8 cellular contexts compared by ENCODE assay signal in genomic region chr19:4327252-4327876, GRCh38. TPM values are rescaled to one million over a fixed set of nuclear protein-coding genes. Genes with fewer than 3 reads are reported as not detected.
DNase-seq lines count a peak whose midpoint lies in the region; ATAC-seq and TF ChIP-seq lines count a peak whose summit lies in the region.

No MANE protein-coding gene starts in this region.

- 9% methylated on average over 30 of the region's 30 CpGs for WGBS in thymus

- H3K4me1 ChIP-seq in ES-I3 (ENCODE audit: insufficient read depth, low read length) (no peaks in the 10 kb centered on the region; the same call in 1 of the 2 replicates), thymus (ENCODE audit: control insufficient read depth, insufficient read depth, low read length) (peaks cover 17% of the 10 kb centered on the region)

- H3K36me3 ChIP-seq in ES-I3 (ENCODE audit: insufficient read depth, low read length) (no peaks in the 10 kb centered on the region), thymus (ENCODE audit: control insufficient read depth, insufficient read depth) (no peaks in the 10 kb centered on the region)

- peaks cover 8% of the 10 kb centered on the region for H3K27me3 ChIP-seq in thymus (ENCODE audit: control insufficient read depth, insufficient read depth)

- no peak overlapping the region for H3K27ac ChIP-seq in thymus (ENCODE audit: low read depth)

- DNase-seq in NCI-H226 (peak; percentile 58), activated T-cell treated with anti-CD3 and anti-CD28 coated beads for 4 hours (peak; percentile 65), fibroblast of pulmonary artery (ENCODE audit: low read depth) (peak; percentile 70), omental fat pad (ENCODE audit: low spot score) (peak; percentile 62), NCI-H524 (lab: John Stamatoyannopoulos, UW) (no peak), GM19238 (ENCODE audit: insufficient read length, low spot score) (no peak)

- ATAC-seq in omental fat pad (ENCODE audit: low FRiP score): peak; percentile 73

- H3K9me3 ChIP-seq in ES-I3 (ENCODE audit: control insufficient read depth, insufficient read depth, low read length) (no peaks in the 10 kb centered on the region), thymus (ENCODE audit: control insufficient read depth) (no peaks in the 10 kb centered on the region)

- peak overlapping the region; percentile 45; the same call in 1 of the 2 replicates for H3K9ac ChIP-seq in ES-I3 (ENCODE audit: low read depth, low read length)

- TF ChIP-seq CTCF in fibroblast of pulmonary artery (IDR thresholded peaks at IDR 0.05; ENCODE audit: low read length, missing control alignments) (no peak), omental fat pad (IDR thresholded peaks at IDR 0.05) (no peak)

- peak overlapping the region; percentile 52 for H3K4me3 ChIP-seq in fibroblast of pulmonary artery (replicated peaks; ENCODE audit: low read depth, low read length)
- H3K4me3 ChIP-seq in thymus (ENCODE audit: low read length): peak overlapping the region; percentile 37

RNA-seq across cellular contexts. Expression of gene STAP2, which starts 11.3 kb away (rescaled TPM):
- total RNA-seq in omental fat pad: 10 to 100 TPM in 2 of 4 donors, 1 to 10 TPM in 2; 4.6 to 18.8 (median 7.7) TPM
- 21.3 TPM for polyA plus RNA-seq in thymus

RNA-seq across cellular contexts. Expression of gene MPND, which starts 16.0 kb away (rescaled TPM):
- 1 to 10 TPM; 3.5 to 7.1 (median 6.0) TPM for total RNA-seq in omental fat pad
- 16.9 TPM for polyA plus RNA-seq in thymus

RNA-seq across cellular contexts. Expression of gene FSD1, which starts 23.0 kb away (rescaled TPM):
- total RNA-seq in omental fat pad: not detected
- 19.2 TPM for polyA plus RNA-seq in thymus

RNA-seq across cellular contexts. Expression of gene TMIGD2, which starts 25.2 kb away (rescaled TPM):
- total RNA-seq in omental fat pad: under 1 TPM in 1 of 4 donors, not detected in 3; 0.79 TPM
- 64.8 TPM for polyA plus RNA-seq in thymus

RNA-seq across cellular contexts. Expression of gene SHD, which starts 48.3 kb away (rescaled TPM):
- under 1 TPM in 1 of 4 donors, not detected in 3; 0.19 TPM for total RNA-seq in omental fat pad
- 0.57 TPM for polyA plus RNA-seq in thymus

Comparison
In these comparisons a context has a peak if more than half of its experiments do, and no peak if none do; other contexts are left out.
1. DNase-seq: peak in NCI-H226 (single experiment), activated T-cell treated with anti-CD3 and anti-CD28 coated beads for 4 hours (single experiment), fibroblast of pulmonary artery (single experiment) and omental fat pad (single experiment); none in NCI-H524 (0 of 2) and GM19238 (single experiment).